ENCODE assay signal across 8 cellular contexts in the genomic region with DNA sequence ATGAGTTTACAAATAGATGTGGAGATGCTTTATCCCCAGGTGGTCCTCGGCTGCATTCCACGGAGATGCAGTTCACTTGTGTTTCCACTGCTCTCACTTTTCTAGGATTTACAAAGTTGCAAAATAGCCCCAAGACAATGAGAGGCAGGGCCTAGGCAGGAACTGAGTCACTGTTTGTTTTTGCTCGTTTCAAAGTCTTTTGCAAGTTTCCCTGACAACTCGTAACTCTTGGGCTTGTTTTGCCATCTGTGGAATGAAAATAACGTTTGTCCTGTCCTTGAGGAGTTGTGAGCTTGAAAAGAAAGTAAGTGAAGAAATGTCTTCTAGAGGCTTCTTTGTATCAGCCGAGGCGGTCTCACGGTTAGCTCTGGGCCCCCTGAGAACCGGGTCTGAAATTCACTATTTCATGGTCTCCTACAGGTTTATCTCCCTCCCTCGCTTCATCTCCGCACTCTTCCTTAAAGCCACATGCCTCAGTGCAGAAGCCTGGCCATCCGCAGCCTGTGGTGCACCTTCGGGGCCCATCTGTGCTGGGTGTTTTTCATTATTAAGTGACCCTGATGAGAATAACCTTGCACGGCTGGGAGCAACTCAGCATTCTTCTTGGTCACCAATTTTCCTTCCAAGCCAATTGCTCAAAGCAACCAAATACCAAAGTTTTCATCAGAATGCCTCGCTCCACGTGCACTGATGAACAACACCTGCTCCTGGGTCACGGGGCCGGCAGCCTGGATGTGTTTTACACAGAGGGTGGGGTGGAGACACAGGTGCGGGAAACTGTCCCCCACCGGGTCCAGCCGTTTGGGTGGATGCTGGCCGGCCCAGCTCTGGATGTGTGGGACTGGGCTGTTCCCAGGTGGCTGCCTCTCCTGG.
DNase-seq lines count a peak whose midpoint lies in the region; ATAC-seq and TF ChIP-seq lines count a peak whose summit lies in the region.
"Not testable (repeated sequence)": the region's sequence is repeated elsewhere in the genome, so short reads cannot be mapped to it uniquely, and the experiment has no call there.

No MANE protein-coding gene starts in this region.

- H3K4me3 ChIP-seq in HCT116 (replicated peaks in 1 of 2; ENCODE audit: low read depth in 1 of 2, low read length in 2 of 2) = not testable (repeated sequence)
- H3K4me3 ChIP-seq in mononuclear cell (ENCODE audit: low read length) (peak overlapping the region; percentile 16), skeletal muscle satellite cell (ENCODE audit: low read length) (peak overlapping the region; percentile 50)

- POLR2A ChIA-PET in HCT116 (lab: Charles Lee) = not testable (repeated sequence)

- TF ChIP-seq CTCF in HCT116 (IDR thresholded peaks at IDR 0.05 in 2 of 3, conservative IDR thresholded peaks at IDR 0.05 in 1 of 3; ENCODE audit: borderline replicate concordance in 1 of 3, insufficient read depth in 1 of 3, low read depth in 2 of 3, low read length in 2 of 3) = not testable (repeated sequence)

- not testable (repeated sequence) for H3K9me3 ChIP-seq in HCT116 (ENCODE audit: control insufficient read depth in 1 of 2, insufficient read depth in 1 of 2, low read depth in 1 of 2, low read length in 2 of 2); mononuclear cell (ENCODE audit: low read depth, low read length); skeletal muscle satellite cell (replicated peaks; ENCODE audit: low read length)

- not testable (repeated sequence) for H3K36me3 Mint-ChIP-seq in activated T-helper 1 cell treated with anti-CD3 and anti-CD28 coated beads, Interleukin-12 subunit alpha, Interleukin-12 subunit beta, Interleukin-2, Interleukin-4 antibody, amounts not matched to agents 30 ng/mL and 10 ng/mL and 1 ng/mL, durations not matched to agents 14 hours and 24 hours and 36 hours (ENCODE audit: low read depth)

- H3K4me2 ChIP-seq in HCT116 (ENCODE audit: low read length) = not testable (repeated sequence)
- H3K4me2 ChIP-seq in skeletal muscle satellite cell (ENCODE audit: low read length) = peak overlapping the region; percentile 79

- DNase-seq in AG08396 (ENCODE audit: low spot score) (peak; percentile 74), HCT116 (ENCODE audit: low read depth, low spot score) (peak; percentile 3), dedifferentiated amniotic fluid mesenchymal stem cell (ENCODE audit: extremely low spot score) (peak; percentile 95), Right ventricle myocardium superior (peak; percentile 66)
- DNase-seq in activated T-helper 1 cell treated with anti-CD3 and anti-CD28 coated beads, Interleukin-12 subunit alpha, Interleukin-12 subunit beta, Interleukin-2, Interleukin-4 antibody, amounts not matched to agents 30 ng/mL and 10 ng/mL and 1 ng/mL, durations not matched to agents 14 hours and 24 hours and 36 hours (ENCODE audit: low spot score) = peak; percentile 12

- not testable (repeated sequence) for H3K9ac ChIP-seq in HCT116 (ENCODE audit: low read length)
- peak overlapping the region; percentile 48 for H3K9ac ChIP-seq in skeletal muscle satellite cell (ENCODE audit: low read depth, low read length)

- H3K27me3 ChIP-seq in HCT116 (ENCODE audit: insufficient read depth, low read length); mononuclear cell (ENCODE audit: insufficient read depth, low read length); skeletal muscle satellite cell (ENCODE audit: control insufficient read depth, insufficient read depth, low read length): not testable (repeated sequence)

- H4K20me1 ChIP-seq in HCT116 (ENCODE audit: insufficient read depth) = not testable (repeated sequence)

- H2AFZ ChIP-seq in HCT116 (ENCODE audit: low read depth, low read length, poor library complexity, severe bottlenecking) = not testable (repeated sequence)

- H3K79me2 ChIP-seq in HCT116 (ENCODE audit: insufficient read depth, low read length) = not testable (repeated sequence)

- CTCF ChIA-PET in HCT116 (lab: Charles Lee) = not testable (repeated sequence)

- peak overlapping the region; percentile 81 for H3K27ac Mint-ChIP-seq in activated T-helper 1 cell treated with anti-CD3 and anti-CD28 coated beads, Interleukin-12 subunit alpha, Interleukin-12 subunit beta, Interleukin-2, Interleukin-4 antibody, amounts not matched to agents 30 ng/mL and 10 ng/mL and 1 ng/mL, durations not matched to agents 14 hours and 24 hours and 36 hours

- not testable (repeated sequence) for BruUV-seq in HCT116 (replicated peaks; lab: Mats Ljungman, UMichigan)

- H3K9me2 ChIP-seq in HCT116 (ENCODE audit: insufficient read depth) = not testable (repeated sequence)

- not testable (repeated sequence) for TF ChIP-seq RAD21 in HCT116 (IDR thresholded peaks at IDR 0.05; ENCODE audit: low read depth)

- not testable (repeated sequence) for H3K4me3 Mint-ChIP-seq in activated T-helper 1 cell treated with anti-CD3 and anti-CD28 coated beads, Interleukin-12 subunit alpha, Interleukin-12 subunit beta, Interleukin-2, Interleukin-4 antibody, amounts not matched to agents 30 ng/mL and 10 ng/mL and 1 ng/mL, durations not matched to agents 14 hours and 24 hours and 36 hours

- RAD21 ChIA-PET in HCT116 (lab: Charles Lee; ENCODE audit: low non-redundant PET in 1 of 2, low total read pairs in 2 of 2, uncharacterized antibody in 2 of 2, unreplicated experiment in 2 of 2) = not testable (repeated sequence)

- intact Hi-C loops in HCT116 (cut with micrococcal nuclease); activated T-helper 1 cell treated with anti-CD3 and anti-CD28 coated beads, Interleukin-12 subunit alpha, Interleukin-12 subunit beta, Interleukin-2, Interleukin-4 antibody, amounts not matched to agents 30 ng/mL and 10 ng/mL and 1 ng/mL, durations not matched to agents 14 hours and 24 hours and 36 hours (cut with micrococcal nuclease); Right ventricle myocardium superior (cut with DNase I): not testable (repeated sequence)

- TF ChIP-seq POLR2A in HCT116 (IDR thresholded peaks at IDR 0.05; ENCODE audit: borderline replicate concordance, extremely low read depth, insufficient read depth, insufficient read length) = not testable (repeated sequence)

- H3K4me1 Mint-ChIP-seq in activated T-helper 1 cell treated with anti-CD3 and anti-CD28 coated beads, Interleukin-12 subunit alpha, Interleukin-12 subunit beta, Interleukin-2, Interleukin-4 antibody, amounts not matched to agents 30 ng/mL and 10 ng/mL and 1 ng/mL, durations not matched to agents 14 hours and 24 hours and 36 hours (ENCODE audit: low read depth) = peaks cover 19% of the 10 kb centered on the region

- H3K36me3 ChIP-seq in HCT116 (ENCODE audit: control insufficient read depth in 1 of 2, insufficient read depth in 2 of 2, low read length in 2 of 2); skeletal muscle satellite cell (ENCODE audit: insufficient read depth, low read length): not testable (repeated sequence)

- ATAC-seq in HCT116 = not testable (repeated sequence)
- ATAC-seq in Right ventricle myocardium superior (ENCODE audit: poor library complexity) = peak; percentile 75

- H3K9me3 Mint-ChIP-seq in activated T-helper 1 cell treated with anti-CD3 and anti-CD28 coated beads, Interleukin-12 subunit alpha, Interleukin-12 subunit beta, Interleukin-2, Interleukin-4 antibody, amounts not matched to agents 30 ng/mL and 10 ng/mL and 1 ng/mL, durations not matched to agents 14 hours and 24 hours and 36 hours = not testable (repeated sequence)

- H3K27ac ChIP-seq in HCT116 (ENCODE audit: low read depth, low read length) = not testable (repeated sequence)

- H3K27me3 Mint-ChIP-seq in activated T-helper 1 cell treated with anti-CD3 and anti-CD28 coated beads, Interleukin-12 subunit alpha, Interleukin-12 subunit beta, Interleukin-2, Interleukin-4 antibody, amounts not matched to agents 30 ng/mL and 10 ng/mL and 1 ng/mL, durations not matched to agents 14 hours and 24 hours and 36 hours (ENCODE audit: insufficient read depth) = not testable (repeated sequence)

- H3K4me1 ChIP-seq in HCT116 (ENCODE audit: control insufficient read depth in 1 of 2, insufficient read depth in 2 of 2, low read length in 2 of 2) = not testable (repeated sequence)
- H3K4me1 ChIP-seq in mononuclear cell (ENCODE audit: insufficient read depth, low read length) (peaks cover 63% of the 10 kb centered on the region), skeletal muscle satellite cell (ENCODE audit: control insufficient read depth, insufficient read depth, low read length) (peaks cover 16% of the 10 kb centered on the region)

TF ChIP-seq in PFSK-1, 5 proteins besides CTCF, POLR2A, EP300 and RAD21:
- 0 out of 2 replicates have a peak, but pooled peaks have one; percentile 24 for TF ChIP-seq SIN3A (IDR thresholded peaks at IDR 0.05; ENCODE audit: borderline replicate concordance, insufficient read depth, low read length)

Comparison
In these comparisons a context has a peak if more than half of its experiments do, and no peak if none do; other contexts are left out.
1. DNase-seq: peak in every context shown above with its lines; median percentile 95 in dedifferentiated amniotic fluid mesenchymal stem cell; 74 in AG08396; 66 in Right ventricle myocardium superior; 12 in activated T-helper 1 cell treated with anti-CD3 and anti-CD28 coated beads, Interleukin-12 subunit alpha, Interleukin-12 subunit beta, Interleukin-2, Interleukin-4 antibody, amounts not matched to agents 30 ng/mL and 10 ng/mL and 1 ng/mL, durations not matched to agents 14 hours and 24 hours and 36 hours; 3 in HCT116.